Comparison of ENCODE assay signal across 24 cellular contexts in genomic region chr7:43308913-43309789, GRCh38.
A peak's percentile ranks its signal among the peaks of the same experiment; 100 is the strongest.
DNase-seq lines count a peak whose midpoint lies in the region; ATAC-seq and TF ChIP-seq lines count a peak whose summit lies in the region.
"Had no signal": no experiment of that assay in that cellular context is flagged by ENCODE, and none has a peak within 500 bp of the region (broad histone marks: within the 10 kb centered on the region; RNA-seq: fewer than 3 reads in every experiment).

No MANE protein-coding gene starts in this region.

- TF ChIP-seq CTCF in endothelial cell (IDR thresholded peaks at IDR 0.05; ENCODE audit: unreplicated experiment) (peak; percentile 21), upper lobe of left lung (IDR thresholded peaks at IDR 0.05) (no peak), ovary (IDR thresholded peaks at IDR 0.05) (no peak)

- no peaks in the 10 kb centered on the region for H4K20me1 ChIP-seq in BLaER1

- H3K9me3 Mint-ChIP-seq in endothelial cell (ENCODE audit: unreplicated experiment): no peaks in the 10 kb centered on the region
- H3K9me3 Mint-ChIP-seq: activated CD8-positive, alpha-beta T cell treated with anti-CD3 and anti-CD28 coated beads for 36 hours had no signal

- no peak overlapping the region for H3K4me3 Mint-ChIP-seq in endothelial cell (ENCODE audit: unreplicated experiment)
- H3K4me3 Mint-ChIP-seq: activated CD8-positive, alpha-beta T cell treated with anti-CD3 and anti-CD28 coated beads for 36 hours; B cell had no signal

- TF ChIP-seq EP300 in upper lobe of left lung (IDR thresholded peaks at IDR 0.05) (no peak), ovary (IDR thresholded peaks at IDR 0.05) (no peak)

- H3K36me3 ChIP-seq in BLaER1 (peaks cover 16% of the 10 kb centered on the region), upper lobe of left lung (no peaks in the 10 kb centered on the region), ovary (no peaks in the 10 kb centered on the region)
- H3K36me3 ChIP-seq: cardiac muscle cell, lower lobe of right lung, Peyer's patch, right atrium auricular region had no signal

- no peak overlapping the region for H3K27ac Mint-ChIP-seq in endothelial cell (ENCODE audit: unreplicated experiment)
- H3K27ac Mint-ChIP-seq: activated CD8-positive, alpha-beta T cell treated with anti-CD3 and anti-CD28 coated beads for 36 hours; B cell had no signal

- peaks cover 3% of the 10 kb centered on the region for H3K4me1 Mint-ChIP-seq in endothelial cell (ENCODE audit: unreplicated experiment)

- intact Hi-C loops in ovary (cut with DNase I): no loop called here

- ATAC-seq in GM18861 (IDR thresholded peaks at IDR 0.05; ENCODE audit: unreplicated experiment): peak; percentile 77
- peak; percentile 71 for ATAC-seq in HG03060 (IDR thresholded peaks at IDR 0.05; ENCODE audit: low read depth, unreplicated experiment)
- ATAC-seq in GM21390 (IDR thresholded peaks at IDR 0.05; ENCODE audit: unreplicated experiment): no peak
- ATAC-seq in upper lobe of left lung (ENCODE audit: low FRiP score in 2 of 2): no peak
- ATAC-seq: activated CD8-positive, alpha-beta T cell treated with anti-CD3 and anti-CD28 coated beads for 36 hours; lower lobe of right lung had no signal

- H3K9ac ChIP-seq in BLaER1: peak overlapping the region; percentile 25

- H3K9me3 ChIP-seq in BLaER1 (no peaks in the 10 kb centered on the region), upper lobe of left lung (no peaks in the 10 kb centered on the region), ovary (no peaks in the 10 kb centered on the region)
- H3K9me3 ChIP-seq: lower lobe of right lung, Peyer's patch, right atrium auricular region had no signal

- H3K4me2 ChIP-seq in BLaER1: peak overlapping the region; percentile 67

- DNase-seq in endothelial cell (ENCODE audit: low spot score) (no peak), HT-29 (ENCODE audit: low spot score) (no peak), upper lobe of left lung (no peak), ovary (no peak)
- DNase-seq: activated CD8-positive, alpha-beta T cell treated with anti-CD3 and anti-CD28 coated beads for 36 hours; activated naive CD4-positive, alpha-beta T cell; COR-L47; dermis blood vessel endothelial cell; hippocampal formation; Kasumi-1; lower lobe of right lung; NCI-H1092; NCI-H2107; NCI-H510A; occipital lobe; Peyer's patch had no signal

- peaks cover 17% of the 10 kb centered on the region for H3K4me1 ChIP-seq in BLaER1
- no peaks in the 10 kb centered on the region for H3K4me1 ChIP-seq in upper lobe of left lung
- H3K4me1 ChIP-seq in ovary (ENCODE audit: insufficient read depth): peaks cover under 1% of the 10 kb centered on the region
- H3K4me1 ChIP-seq: lower lobe of right lung, Peyer's patch, right atrium auricular region had no signal

- TF ChIP-seq POLR2A in upper lobe of left lung (IDR thresholded peaks at IDR 0.05): no peak
- no peak for TF ChIP-seq POLR2A in ovary (IDR thresholded peaks at IDR 0.05)

- no peaks in the 10 kb centered on the region for H3K27me3 Mint-ChIP-seq in endothelial cell (ENCODE audit: unreplicated experiment)

- peak overlapping the region; percentile 47; the same call in 1 of the 2 replicates for H3K27ac ChIP-seq in BLaER1
- no peak overlapping the region for H3K27ac ChIP-seq in upper lobe of left lung
- no peak overlapping the region for H3K27ac ChIP-seq in ovary
- H3K27ac ChIP-seq: cardiac muscle cell, epithelial cell of prostate, lower lobe of right lung, Peyer's patch, right atrium auricular region had no signal

- H3K27me3 ChIP-seq in BLaER1: no peaks in the 10 kb centered on the region
- H3K27me3 ChIP-seq in upper lobe of left lung: no peaks in the 10 kb centered on the region
- no peaks in the 10 kb centered on the region for H3K27me3 ChIP-seq in ovary
- H3K27me3 ChIP-seq: cardiac muscle cell, Peyer's patch, right atrium auricular region had no signal

- 69 to 78% methylated on average over 8 of the region's 8 CpGs for WGBS in upper lobe of left lung, 2 donors
- 85 to 90% (median 89%) methylated on average over 8 of the region's 8 CpGs for WGBS in ovary, 3 donors

- H3K36me3 Mint-ChIP-seq in endothelial cell (ENCODE audit: low read depth, unreplicated experiment): no peaks in the 10 kb centered on the region

- no peak overlapping the region for H3K4me3 ChIP-seq in BLaER1
- H3K4me3 ChIP-seq in upper lobe of left lung: no peak overlapping the region
- no peak overlapping the region for H3K4me3 ChIP-seq in ovary
- H3K4me3 ChIP-seq: cardiac muscle cell, lower lobe of right lung, Peyer's patch, right atrium auricular region had no signal

Comparison
In these comparisons a context has a peak if more than half of its experiments do, and no peak if none do; other contexts are left out.
1. ATAC-seq: peak in GM18861 (single experiment) and HG03060 (single experiment); none in GM21390 (single experiment) and upper lobe of left lung (0 of 2).